Comparison of ENCODE assay signal across 8 cellular contexts in genomic region chr2:233413529-233414272, GRCh38. TPM values are rescaled to one million over a fixed set of nuclear protein-coding genes. Genes with fewer than 3 reads are reported as not detected.
DNase-seq lines count a peak whose midpoint lies in the region; ATAC-seq and TF ChIP-seq lines count a peak whose summit lies in the region.

No MANE protein-coding gene starts in this region.

- in situ Hi-C loops in transverse colon (cut with MboI; ENCODE audit: low pct_ligation_motif_present in 1 of 4, low pct_unique_long_range_greater_than_20kb in 1 of 4, low sequenced_read_pairs in 3 of 4) = no loop called here

- H3K4me1 Mint-ChIP-seq in natural killer cell treated with Interleukin-12 subunit alpha and Interleukin-12 subunit beta and Interleukin-15 and Interleukin-18, amount 100 ng/mL, for 72 hours (ENCODE audit: low read depth in 2 of 2) = peaks cover 69 to 82% of the 10 kb centered on the region in 2 donors

- 71 to 100% methylated on average over 1 to 9 of the region's 9 CpGs for WGBS in transverse colon (ENCODE audit: low coverage in 1 of 2), 2 donors

- intact Hi-C loops in transverse colon (cut with DNase I; ENCODE audit: low total_unique reads) = no loop called here

- TF ChIP-seq POLR2A in transverse colon (IDR thresholded peaks at IDR 0.05) = no peak

- peak overlapping the region; percentile 75 to 88 for H3K27ac Mint-ChIP-seq in natural killer cell treated with Interleukin-12 subunit alpha and Interleukin-12 subunit beta and Interleukin-15 and Interleukin-18, amount 100 ng/mL, for 72 hours

- H3K9me3 ChIP-seq in effector memory CD4-positive, alpha-beta T cell (ENCODE audit: control insufficient read depth, low read length) = no peaks in the 10 kb centered on the region
- peaks cover 0 to 9% of the 10 kb centered on the region in 2 donors for H3K9me3 ChIP-seq in transverse colon

- no peaks in the 10 kb centered on the region for H3K36me3 ChIP-seq in effector memory CD4-positive, alpha-beta T cell (ENCODE audit: control insufficient read depth, insufficient read depth, low read length)
- H3K36me3 ChIP-seq in transverse colon = no peaks in the 10 kb centered on the region

- H3K36me3 Mint-ChIP-seq in natural killer cell treated with Interleukin-12 subunit alpha and Interleukin-12 subunit beta and Interleukin-15 and Interleukin-18, amount 100 ng/mL, for 72 hours = peaks cover 26% of the 10 kb centered on the region

- H3K9me3 Mint-ChIP-seq in natural killer cell treated with Interleukin-12 subunit alpha and Interleukin-12 subunit beta and Interleukin-15 and Interleukin-18, amount 100 ng/mL, for 72 hours = no peaks in the 10 kb centered on the region

- TF ChIP-seq CTCF in transverse colon (IDR thresholded peaks at IDR 0.05) = no peak

- TF ChIP-seq EP300 in transverse colon (IDR thresholded peaks at IDR 0.05; ENCODE audit: low read depth) = no peak

- no peaks in the 10 kb centered on the region for H3K27me3 Mint-ChIP-seq in natural killer cell treated with Interleukin-12 subunit alpha and Interleukin-12 subunit beta and Interleukin-15 and Interleukin-18, amount 100 ng/mL, for 72 hours

- peak overlapping the region; percentile 26 for H3K27ac ChIP-seq in effector memory CD4-positive, alpha-beta T cell (ENCODE audit: insufficient read depth, low read length, poor library complexity, severe bottlenecking)
- peak overlapping the region; percentile 63 to 88 (median 75) for H3K27ac ChIP-seq in transverse colon

- no peak overlapping the region for H3K4me3 ChIP-seq in effector memory CD4-positive, alpha-beta T cell (ENCODE audit: insufficient read depth, low read depth, low read length, poor library complexity, severe bottlenecking)
- H3K4me3 ChIP-seq in transverse colon = no peak overlapping the region

- peak; percentile 42 for DNase-seq in NCI-H748 (lab: John Stamatoyannopoulos, UW; ENCODE audit: unreplicated experiment)
- DNase-seq in NCI-H748 treated with DMSO at 0.1 percent for 48 hours (lab: John Stamatoyannopoulos, UW) = no peak
- DNase-seq in T1000 (lab: John Stamatoyannopoulos, UW) = peak; percentile 89
- DNase-seq in effector memory CD4-positive, alpha-beta T cell = peak in 2 of 3 donors; percentile 24 to 40
- DNase-seq in natural killer cell treated with Interleukin-12 subunit alpha and Interleukin-12 subunit beta and Interleukin-15 and Interleukin-18, amount 100 ng/mL, for 72 hours (ENCODE audit: low spot score) = no peak
- no peak for DNase-seq in transverse colon
- DNase-seq in middle frontal gyrus (ENCODE audit: extremely low spot score, low spot score) = no peak

- no peak for ATAC-seq in natural killer cell treated with Interleukin-12 subunit alpha and Interleukin-12 subunit beta and Interleukin-15 and Interleukin-18, amount 100 ng/mL, for 72 hours
- no peak for ATAC-seq in HG02973 (IDR thresholded peaks at IDR 0.05; ENCODE audit: unreplicated experiment)

- H3K4me3 Mint-ChIP-seq in natural killer cell treated with Interleukin-12 subunit alpha and Interleukin-12 subunit beta and Interleukin-15 and Interleukin-18, amount 100 ng/mL, for 72 hours = no peak overlapping the region

- H3K27me3 ChIP-seq in effector memory CD4-positive, alpha-beta T cell (replicated peaks; ENCODE audit: control insufficient read depth, insufficient read depth, low read length, poor library complexity, severe bottlenecking) = no peaks in the 10 kb centered on the region
- no peaks in the 10 kb centered on the region for H3K27me3 ChIP-seq in transverse colon

- peaks cover 66% of the 10 kb centered on the region for H3K4me1 ChIP-seq in effector memory CD4-positive, alpha-beta T cell (ENCODE audit: control insufficient read depth, insufficient read depth, low read length, poor library complexity, severe bottlenecking)
- peaks cover 21 to 82% (median 55%) of the 10 kb centered on the region in 4 donors for H3K4me1 ChIP-seq in transverse colon

RNA-seq across cellular contexts. Expression of gene DGKD, which starts 59.4 kb away (rescaled TPM):
- total RNA-seq in natural killer cell treated with Interleukin-12 subunit alpha and Interleukin-12 subunit beta and Interleukin-15 and Interleukin-18, amount 100 ng/mL, for 72 hours = 100 to 1,000 TPM in 1 of 2 donors, 10 to 100 TPM in 1; 82.4 to 124 TPM
- total RNA-seq in transverse colon = 100 to 1,000 TPM in 1 of 4 donors, 10 to 100 TPM in 3; 55.7 to 166 (median 91.5) TPM

Comparison
In these comparisons a context has a peak if more than half of its experiments do, and no peak if none do; other contexts are left out.
1. DNase-seq: peak in NCI-H748 (single experiment), T1000 (single experiment) and effector memory CD4-positive, alpha-beta T cell (2 of 3); none in NCI-H748 treated with DMSO at 0.1 percent for 48 hours (single experiment), natural killer cell treated with Interleukin-12 subunit alpha and Interleukin-12 subunit beta and Interleukin-15 and Interleukin-18, amount 100 ng/mL, for 72 hours (single experiment), transverse colon (single experiment) and middle frontal gyrus (single experiment).